Comparison of ENCODE assay signal across 10 cellular contexts in genomic region chr6:30670760-30671527, GRCh38. TPM values are rescaled to one million over a fixed set of nuclear protein-coding genes. Genes with fewer than 3 reads are reported as not detected.
A peak's percentile ranks its signal among the peaks of the same experiment; 100 is the strongest.
DNase-seq lines count a peak whose midpoint lies in the region; ATAC-seq and TF ChIP-seq lines count a peak whose summit lies in the region.
"Had no signal": no experiment of that assay in that cellular context is flagged by ENCODE, and none has a peak within 500 bp of the region (broad histone marks: within the 10 kb centered on the region; RNA-seq: fewer than 3 reads in every experiment).

No MANE protein-coding gene starts in this region.

- H3K36me3 ChIP-seq in DND-41 (ENCODE audit: insufficient read depth, low read length) (peaks cover 38% of the 10 kb centered on the region), KMS-11 (ENCODE audit: insufficient read depth) (no peaks in the 10 kb centered on the region), testis (ENCODE audit: low read depth, missing control alignments) (no peaks in the 10 kb centered on the region)

- ATAC-seq in DND-41 (ENCODE audit: insufficient read depth, low read depth) = no peak
- no peak for ATAC-seq in HG03159 (IDR thresholded peaks at IDR 0.05; ENCODE audit: unreplicated experiment)
- no peak for ATAC-seq in GM18505 (IDR thresholded peaks at IDR 0.05; ENCODE audit: unreplicated experiment)

- H3K4me1 Mint-ChIP-seq in nephron = peaks cover 10% of the 10 kb centered on the region

- H3K27ac ChIP-seq in DND-41 (ENCODE audit: low read length) = no peak overlapping the region
- H3K27ac ChIP-seq in KMS-11 = no peak overlapping the region
- H3K27ac ChIP-seq in testis = no peak overlapping the region

- H3K9me3 Mint-ChIP-seq in nephron = no peaks in the 10 kb centered on the region

- TF ChIP-seq POLR2A in testis (IDR thresholded peaks at IDR 0.05) = no peak
- no peak for TF ChIP-seq POLR2A in GM18505 (IDR thresholded peaks at IDR 0.05; ENCODE audit: borderline replicate concordance, extremely low read depth, insufficient read depth, insufficient read length)

- H3K4me2 ChIP-seq in DND-41 (ENCODE audit: insufficient read depth, low read length) = peak overlapping the region; percentile 80
- peak overlapping the region; percentile 55; the same call in 1 of the 2 replicates for H3K4me2 ChIP-seq in KMS-11

- no peak overlapping the region for H3K4me3 ChIP-seq in DND-41 (ENCODE audit: low read depth in 1 of 2, low read length in 2 of 2)
- H3K4me3 ChIP-seq in KMS-11 (IDR thresholded peaks at IDR 0.05; ENCODE audit: insufficient read depth, low read depth, low read length) = no peak overlapping the region
- H3K4me3 ChIP-seq in astrocyte of the cerebellum (ENCODE audit: low read depth, low read length) = no peak overlapping the region
- no peak overlapping the region for H3K4me3 ChIP-seq in testis

- peak overlapping the region; percentile 71 for H3K9ac ChIP-seq in DND-41 (ENCODE audit: low read depth, low read length)
- H3K9ac ChIP-seq in KMS-11 = no peak overlapping the region

- H4K20me1 ChIP-seq in DND-41 (ENCODE audit: insufficient read depth, low read length) (peaks cover 2% of the 10 kb centered on the region; the same call in 1 of the 2 replicates), KMS-11 (ENCODE audit: insufficient read depth) (no peaks in the 10 kb centered on the region)

- WGBS in testis, 2 donors = 70 to 79% methylated on average over 27 of the region's 27 CpGs

- H3K9me3 ChIP-seq in DND-41 (ENCODE audit: insufficient read depth, low read length, severe bottlenecking) (no peaks in the 10 kb centered on the region), testis (no peaks in the 10 kb centered on the region)

- peaks cover 28% of the 10 kb centered on the region for H3K4me1 ChIP-seq in DND-41 (ENCODE audit: insufficient read depth, low read length)
- H3K4me1 ChIP-seq in KMS-11 (ENCODE audit: low read depth, poor library complexity, severe bottlenecking) = peaks cover 16% of the 10 kb centered on the region
- H3K4me1 ChIP-seq in testis = peaks cover 12% of the 10 kb centered on the region

- peaks cover 36% of the 10 kb centered on the region for H3K36me3 Mint-ChIP-seq in nephron (ENCODE audit: low read depth)

- peak overlapping the region; percentile 79 to 82 (median 80) for H3K4me3 Mint-ChIP-seq in nephron

- no peaks in the 10 kb centered on the region for H3K27me3 ChIP-seq in DND-41 (ENCODE audit: insufficient read depth, low read length, poor library complexity)
- H3K27me3 ChIP-seq in KMS-11 (ENCODE audit: insufficient read depth, low read depth) = no peaks in the 10 kb centered on the region
- no peaks in the 10 kb centered on the region for H3K27me3 ChIP-seq in testis

- in situ Hi-C loops in astrocyte of the cerebellum (cut with HindIII; ENCODE audit: low sequenced_read_pairs) = no loop called here

- intact Hi-C loops in testis (cut with DNase I; ENCODE audit: low total_unique reads) = no loop called here

- H3K79me2 ChIP-seq in DND-41 (ENCODE audit: insufficient read depth, low read length) (peaks cover 24% of the 10 kb centered on the region), KMS-11 (ENCODE audit: insufficient read depth, low read depth) (peaks cover 17% of the 10 kb centered on the region; the same call in 1 of the 2 replicates)

- H2AFZ ChIP-seq in DND-41 (ENCODE audit: low read depth, low read length) (no peak overlapping the region), KMS-11 (ENCODE audit: low read depth) (no peak overlapping the region)

- H3K27ac Mint-ChIP-seq in nephron = no peak overlapping the region

- no peaks in the 10 kb centered on the region for H3K27me3 Mint-ChIP-seq in nephron (ENCODE audit: low read depth)

- DNase-seq in DND-41 (no peak), astrocyte of the cerebellum (ENCODE audit: low read depth) (no peak), MV-4-11 (lab: John Stamatoyannopoulos, UW) (no peak), testis (no peak)
- DNase-seq: NCI-H2081, trophoblast cell had no signal

- TF ChIP-seq CTCF in DND-41 (IDR thresholded peaks at IDR 0.05; ENCODE audit: borderline replicate concordance, extremely low read depth, low read length, poor library complexity, severe bottlenecking) (peak; percentile 42), KMS-11 (conservative IDR thresholded peaks at IDR 0.05; ENCODE audit: low read depth, low read length) (peak; percentile 38; the same call in 1 of the 2 replicates), astrocyte of the cerebellum (IDR thresholded peaks at IDR 0.05; ENCODE audit: low read depth, low read length, missing control alignments) (peak; percentile 39), nephron (IDR thresholded peaks at IDR 0.05; ENCODE audit: unreplicated experiment in 3 of 3) (peak in 2 of 3 experiments; percentile 15 to 23), testis (IDR thresholded peaks at IDR 0.05) (no peak)

RNA-seq across cellular contexts. Expression of gene DHX16, which starts 1.9 kb away (rescaled TPM):
- 10 to 100 TPM; 68.0 TPM for total RNA-seq in testis
- polyA plus RNA-seq in testis (ENCODE audit: insufficient read depth, low read depth, low replicate concordance) = 109 TPM

RNA-seq across cellular contexts. Expression of gene PPP1R18, which starts 15.5 kb away (rescaled TPM):
- 1 to 10 TPM; 9.0 to 9.3 TPM for total RNA-seq in testis
- 24.9 TPM for polyA plus RNA-seq in testis (ENCODE audit: insufficient read depth, low read depth, low replicate concordance)

RNA-seq across cellular contexts. Expression of gene NRM, which starts 19.8 kb away (rescaled TPM):
- 10 to 100 TPM in 1 of 2 donors, 1 to 10 TPM in 1; 9.5 to 10.5 TPM for total RNA-seq in testis
- 26.6 TPM for polyA plus RNA-seq in testis (ENCODE audit: insufficient read depth, low read depth, low replicate concordance)

RNA-seq across cellular contexts. Expression of gene C6orf136, which starts 24.0 kb away (rescaled TPM):
- 10 to 100 TPM; 17.8 to 22.0 TPM for total RNA-seq in testis
- polyA plus RNA-seq in testis (ENCODE audit: insufficient read depth, low read depth, low replicate concordance) = 26.0 TPM

RNA-seq across cellular contexts. Expression of gene ATAT1, which starts 44.3 kb away (rescaled TPM):
- 10 to 100 TPM; 20.7 to 36.4 TPM for total RNA-seq in testis
- polyA plus RNA-seq in testis (ENCODE audit: insufficient read depth, low read depth, low replicate concordance) = 29.4 TPM

Comparison
In these comparisons a context has a peak if more than half of its experiments do, and no peak if none do; other contexts are left out.
1. CTCF ChIP-seq: peak in DND-41 (single experiment), KMS-11 (single experiment), astrocyte of the cerebellum (single experiment) and nephron (2 of 3); none in testis (0 of 3).